3 cellular contexts compared by ENCODE assay signal in genomic region chr2:750628-751027, GRCh38.
"Had no signal": no experiment of that assay in that cellular context is flagged by ENCODE, and none has a peak within 500 bp of the region (broad histone marks: within the 10 kb centered on the region; RNA-seq: fewer than 3 reads in every experiment).

No MANE protein-coding gene starts in this region.

- DNase-seq: GDM1, GF-D8 had no signal

- H3K4me3 ChIP-seq: GM12878 had no signal
